ENCODE assay signal across 30 cellular contexts in the genomic region with DNA sequence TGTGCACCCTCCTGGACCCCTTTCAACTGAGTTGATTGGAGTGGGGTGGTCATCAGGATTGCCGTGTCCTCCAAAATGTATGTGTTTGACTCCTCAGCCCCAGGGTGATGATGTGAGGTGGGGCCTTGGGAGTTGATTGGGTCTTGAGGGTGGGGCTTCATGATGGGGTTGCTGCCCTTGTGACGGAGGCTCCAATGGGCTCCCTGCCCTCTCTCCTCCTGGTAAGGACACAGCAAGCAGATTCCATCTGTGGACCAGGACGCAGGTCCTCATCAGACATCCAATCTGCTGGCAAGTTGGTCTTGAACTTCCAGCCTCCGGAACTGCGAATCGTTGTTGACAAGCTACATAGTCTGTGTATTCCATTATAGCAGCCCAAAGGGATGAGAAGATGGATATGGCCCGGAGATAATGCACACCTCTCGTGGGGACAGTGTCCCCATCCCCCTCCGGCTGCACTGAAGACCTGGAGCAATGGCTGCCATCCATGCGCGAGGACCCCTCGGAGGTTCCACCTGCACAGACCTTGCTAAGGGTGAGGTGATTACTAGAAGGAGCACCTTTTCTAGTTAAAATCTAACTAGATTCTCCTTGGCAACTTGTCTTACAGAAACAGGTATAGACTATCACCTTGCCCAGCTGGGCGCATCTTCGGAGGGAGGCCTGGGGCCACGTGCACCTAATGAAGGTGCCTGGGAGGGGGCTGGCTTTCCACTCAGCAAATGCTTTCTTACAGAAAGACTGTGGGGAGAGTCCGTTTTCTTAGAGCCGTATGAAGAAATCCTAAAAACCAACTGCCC.
"Had no signal": no experiment of that assay in that cellular context is flagged by ENCODE, and none has a peak within 500 bp of the region (broad histone marks: within the 10 kb centered on the region; RNA-seq: fewer than 3 reads in every experiment).

No MANE protein-coding gene starts in this region.

- DNase-seq: activated CD4-positive, alpha-beta memory T cell treated with anti-CD3 and anti-CD28 coated beads for 36 hours; activated CD4-positive, alpha-beta T cell treated with anti-CD3 and anti-CD28 coated beads for 36 hours; activated CD4-positive, alpha-beta T cell treated with anti-CD3 and anti-CD28 coated beads, Interleukin-2, amount 10 ng/mL, durations not matched to agents 24 days and 14 days; activated CD4-positive, CD25-positive, alpha-beta regulatory T cell; activated CD4-positive, CD25-positive, alpha-beta regulatory T cell treated with anti-CD3 and anti-CD28 coated beads, Interleukin-2, amount 50 U/mL, for 72 hours; activated CD8-positive, alpha-beta memory T cell treated with anti-CD3 and anti-CD28 coated beads, Interleukin-2, amount 10 ng/mL, durations not matched to agents 7 days and 5 days; activated CD8-positive, alpha-beta memory T cell treated with anti-CD3 and anti-CD28 coated beads, Interleukin-2, amount 50 U/mL, for 4 hours; activated CD8-positive, alpha-beta T cell treated with anti-CD3 and anti-CD28 coated beads, Interleukin-2, amount 10 ng/mL, durations not matched to agents 7 days and 5 days; activated effector memory CD4-positive, alpha-beta T cell treated with anti-CD3 and anti-CD28 coated beads, Interleukin-2, amount 50 U/mL, for 16 hours; activated naive CD4-positive, alpha-beta T cell treated with anti-CD3 and anti-CD28 coated beads for 36 hours; activated naive CD8-positive, alpha-beta T cell treated with anti-CD3 and anti-CD28 coated beads for 36 hours; activated naive CD8-positive, alpha-beta T cell treated with anti-CD3 and anti-CD28 coated beads, Interleukin-2, amount 50 U/mL, for 24 hours; activated T-cell treated with anti-CD3 and anti-CD28 coated beads, Interleukin-2, amount 50 U/mL, for 1 hour; activated T-cell treated with anti-CD3 and anti-CD28 coated beads, Interleukin-2, amount 50 U/mL, for 48 hours; adrenal gland; amygdala; aorta; body of pancreas; central memory CD4-positive, alpha-beta T cell; cerebellar nuclear complex; colonic mucosa; dorsolateral prefrontal cortex; effector CD8-positive, alpha-beta T cell; foreskin fibroblast; T-helper 2 cell had no signal

- H3K4me1 Mint-ChIP-seq: activated CD4-positive, alpha-beta T cell treated with anti-CD3 and anti-CD28 coated beads for 36 hours; activated CD4-positive, alpha-beta T cell treated with anti-CD3 and anti-CD28 coated beads, Interleukin-2, amount 10 ng/mL, durations not matched to agents 24 days and 14 days; activated naive CD4-positive, alpha-beta T cell treated with anti-CD3 and anti-CD28 coated beads, Interleukin-2, amount 50 U/mL, for 24 hours; activated naive CD8-positive, alpha-beta T cell treated with anti-CD3 and anti-CD28 coated beads for 36 hours; activated naive CD8-positive, alpha-beta T cell treated with anti-CD3 and anti-CD28 coated beads, Interleukin-2, amount 50 U/mL, for 24 hours had no signal

- H3K27ac ChIP-seq: adrenal gland, body of pancreas, colonic mucosa, dorsolateral prefrontal cortex had no signal

- H3K36me3 Mint-ChIP-seq: activated CD4-positive, alpha-beta memory T cell treated with anti-CD3 and anti-CD28 coated beads for 36 hours; activated CD8-positive, alpha-beta memory T cell treated with anti-CD3 and anti-CD28 coated beads, Interleukin-2, amount 10 ng/mL, durations not matched to agents 7 days and 5 days; activated naive CD4-positive, alpha-beta T cell treated with anti-CD3 and anti-CD28 coated beads, Interleukin-2, amount 50 U/mL, for 24 hours; activated naive CD8-positive, alpha-beta T cell treated with anti-CD3 and anti-CD28 coated beads for 36 hours had no signal

- H3K9me3 Mint-ChIP-seq: activated CD4-positive, alpha-beta memory T cell treated with anti-CD3 and anti-CD28 coated beads for 36 hours; activated CD4-positive, alpha-beta T cell treated with anti-CD3 and anti-CD28 coated beads, Interleukin-2, amount 10 ng/mL, durations not matched to agents 24 days and 14 days; activated naive CD4-positive, alpha-beta T cell treated with anti-CD3 and anti-CD28 coated beads for 36 hours; activated naive CD4-positive, alpha-beta T cell treated with anti-CD3 and anti-CD28 coated beads, Interleukin-2, amount 50 U/mL, for 24 hours; activated naive CD8-positive, alpha-beta T cell treated with anti-CD3 and anti-CD28 coated beads for 36 hours; activated naive CD8-positive, alpha-beta T cell treated with anti-CD3 and anti-CD28 coated beads, Interleukin-2, amount 50 U/mL, for 24 hours; activated T-helper 1 cell treated with anti-CD3 and anti-CD28 coated beads, Interleukin-12 subunit alpha, Interleukin-12 subunit beta, Interleukin-2, Interleukin-4 antibody, amounts not matched to agents 30 ng/mL and 10 ng/mL and 1 ng/mL, durations not matched to agents 14 hours and 24 hours and 36 hours; activated T-helper 2 cell treated with anti-CD3 and anti-CD28 coated beads, Interferon-gamma antibody, Interleukin-2, Interleukin-4, amounts not matched to agents 10 μg/mL and 5 μg/mL and 100 μg/mL, durations not matched to agents 14 hours and 24 hours and 36 hours; dendritic cell treated with granulocyte-macrophage colony-stimulating factor and Interleukin-4, amounts not matched to agents 40 ng/mL and 50 ng/mL, for 4 days had no signal

- ATAC-seq: activated CD4-positive, alpha-beta T cell treated with anti-CD3 and anti-CD28 coated beads for 36 hours; activated CD8-positive, alpha-beta memory T cell treated with anti-CD3 and anti-CD28 coated beads, Interleukin-2, amount 10 ng/mL, durations not matched to agents 7 days and 5 days; activated CD8-positive, alpha-beta T cell treated with anti-CD3 and anti-CD28 coated beads, Interleukin-2, amount 10 ng/mL, durations not matched to agents 7 days and 5 days; activated naive CD8-positive, alpha-beta T cell treated with anti-CD3 and anti-CD28 coated beads, Interleukin-2, amount 50 U/mL, for 24 hours; body of pancreas; esophagus mucosa had no signal

- H3K27ac Mint-ChIP-seq: activated CD4-positive, alpha-beta memory T cell treated with anti-CD3 and anti-CD28 coated beads for 36 hours; activated CD4-positive, alpha-beta T cell treated with anti-CD3 and anti-CD28 coated beads for 36 hours; activated CD4-positive, alpha-beta T cell treated with anti-CD3 and anti-CD28 coated beads, Interleukin-2, amount 10 ng/mL, durations not matched to agents 24 days and 14 days; activated CD8-positive, alpha-beta memory T cell treated with anti-CD3 and anti-CD28 coated beads, Interleukin-2, amount 10 ng/mL, durations not matched to agents 7 days and 5 days; activated CD8-positive, alpha-beta T cell treated with anti-CD3 and anti-CD28 coated beads, Interleukin-2, amount 10 ng/mL, durations not matched to agents 7 days and 5 days; activated naive CD4-positive, alpha-beta T cell treated with anti-CD3 and anti-CD28 coated beads for 36 hours; activated naive CD4-positive, alpha-beta T cell treated with anti-CD3 and anti-CD28 coated beads, Interleukin-2, amount 50 U/mL, for 24 hours; activated naive CD8-positive, alpha-beta T cell treated with anti-CD3 and anti-CD28 coated beads for 36 hours; activated naive CD8-positive, alpha-beta T cell treated with anti-CD3 and anti-CD28 coated beads, Interleukin-2, amount 50 U/mL, for 24 hours; activated T-helper 1 cell treated with anti-CD3 and anti-CD28 coated beads, Interleukin-12 subunit alpha, Interleukin-12 subunit beta, Interleukin-2, Interleukin-4 antibody, amounts not matched to agents 30 ng/mL and 10 ng/mL and 1 ng/mL, durations not matched to agents 14 hours and 24 hours and 36 hours; activated T-helper 2 cell treated with anti-CD3 and anti-CD28 coated beads, Interferon-gamma antibody, Interleukin-2, Interleukin-4, amounts not matched to agents 10 μg/mL and 5 μg/mL and 100 μg/mL, durations not matched to agents 14 hours and 24 hours and 36 hours; dendritic cell treated with granulocyte-macrophage colony-stimulating factor and Interleukin-4, amounts not matched to agents 40 ng/mL and 50 ng/mL, for 4 days had no signal

- H3K4me3 Mint-ChIP-seq: activated CD4-positive, alpha-beta memory T cell treated with anti-CD3 and anti-CD28 coated beads for 36 hours; activated CD4-positive, alpha-beta T cell treated with anti-CD3 and anti-CD28 coated beads for 36 hours; activated CD4-positive, alpha-beta T cell treated with anti-CD3 and anti-CD28 coated beads, Interleukin-2, amount 10 ng/mL, durations not matched to agents 24 days and 14 days; activated CD8-positive, alpha-beta memory T cell treated with anti-CD3 and anti-CD28 coated beads, Interleukin-2, amount 10 ng/mL, durations not matched to agents 7 days and 5 days; activated CD8-positive, alpha-beta T cell treated with anti-CD3 and anti-CD28 coated beads, Interleukin-2, amount 10 ng/mL, durations not matched to agents 7 days and 5 days; activated naive CD4-positive, alpha-beta T cell treated with anti-CD3 and anti-CD28 coated beads for 36 hours; activated naive CD4-positive, alpha-beta T cell treated with anti-CD3 and anti-CD28 coated beads, Interleukin-2, amount 50 U/mL, for 24 hours; activated naive CD8-positive, alpha-beta T cell treated with anti-CD3 and anti-CD28 coated beads for 36 hours; activated naive CD8-positive, alpha-beta T cell treated with anti-CD3 and anti-CD28 coated beads, Interleukin-2, amount 50 U/mL, for 24 hours; activated T-helper 1 cell treated with anti-CD3 and anti-CD28 coated beads, Interleukin-12 subunit alpha, Interleukin-12 subunit beta, Interleukin-2, Interleukin-4 antibody, amounts not matched to agents 30 ng/mL and 10 ng/mL and 1 ng/mL, durations not matched to agents 14 hours and 24 hours and 36 hours; dendritic cell treated with granulocyte-macrophage colony-stimulating factor and Interleukin-4, amounts not matched to agents 40 ng/mL and 50 ng/mL, for 4 days had no signal
